24 cellular contexts compared by ENCODE assay signal in genomic region chr22:32995335-32995734, GRCh38.
"Had no signal": no experiment of that assay in that cellular context is flagged by ENCODE, and none has a peak within 500 bp of the region (broad histone marks: within the 10 kb centered on the region; RNA-seq: fewer than 3 reads in every experiment).

No MANE protein-coding gene starts in this region.

- H3K27ac ChIP-seq: pancreas, prostate gland had no signal

- H3K4me1 ChIP-seq: pancreas, prostate gland had no signal

- H3K36me3 ChIP-seq: pancreas, prostate gland, spleen had no signal

- H3K4me3 Mint-ChIP-seq: activated CD4-positive, alpha-beta memory T cell treated with anti-CD3 and anti-CD28 coated beads for 36 hours; activated CD4-positive, alpha-beta T cell treated with anti-CD3 and anti-CD28 coated beads, Interleukin-2, amount 10 ng/mL, durations not matched to agents 24 days and 14 days; nephron had no signal

- H3K9me3 ChIP-seq: mucosa of descending colon, pancreas, prostate gland, spleen had no signal

- H3K27me3 Mint-ChIP-seq: activated CD4-positive, alpha-beta memory T cell treated with anti-CD3 and anti-CD28 coated beads for 36 hours; activated CD4-positive, alpha-beta T cell treated with anti-CD3 and anti-CD28 coated beads, Interleukin-2, amount 10 ng/mL, durations not matched to agents 24 days and 14 days had no signal

- H3K9me3 Mint-ChIP-seq: activated CD4-positive, alpha-beta memory T cell treated with anti-CD3 and anti-CD28 coated beads for 36 hours; activated CD4-positive, alpha-beta T cell treated with anti-CD3 and anti-CD28 coated beads, Interleukin-2, amount 10 ng/mL, durations not matched to agents 24 days and 14 days; nephron had no signal

- DNase-seq: activated CD4-positive, alpha-beta memory T cell treated with anti-CD3 and anti-CD28 coated beads for 36 hours; activated CD4-positive, alpha-beta T cell treated with anti-CD3 and anti-CD28 coated beads, Interleukin-2, amount 10 ng/mL, durations not matched to agents 24 days and 14 days; activated CD4-positive, CD25-positive, alpha-beta regulatory T cell treated with anti-CD3 and anti-CD28 coated beads, Interleukin-2, amount 50 U/mL, for 72 hours; activated CD8-positive, alpha-beta memory T cell treated with anti-CD3 and anti-CD28 coated beads, Interleukin-2, amount 50 U/mL, for 4 hours; activated gamma-delta T cell treated with Interleukin-2 at 50 U/mL for 16 hours; activated naive CD4-positive, alpha-beta T cell treated with anti-CD3 and anti-CD28 coated beads, Interleukin-2, amount 50 U/mL, for 16 hours; activated T-cell treated with anti-CD3 and anti-CD28 coated beads, Interleukin-2, amount 50 U/mL, for 1 hour; cerebellar nuclear complex; effector memory CD4-positive, alpha-beta T cell; erythroblast; foreskin fibroblast; kidney; mucosa of descending colon; pancreas; spleen; stimulated activated CD4-positive, alpha-beta T cell treated with anti-CD3 and anti-CD28 coated beads, Interleukin-2, amount 100 ng/mL, for 48 hours; stimulated activated naive CD8-positive, alpha-beta T cell treated with anti-CD3 and anti-CD28 coated beads, Interleukin-15, Interleukin-2, amounts not matched to agents 100 U/mL and 50 U/mL, for 24 hours; T-helper 2 cell had no signal

- H3K27me3 ChIP-seq: dorsolateral prefrontal cortex, pancreas, spleen had no signal

- H3K27ac Mint-ChIP-seq: activated CD4-positive, alpha-beta memory T cell treated with anti-CD3 and anti-CD28 coated beads for 36 hours; activated CD4-positive, alpha-beta T cell treated with anti-CD3 and anti-CD28 coated beads, Interleukin-2, amount 10 ng/mL, durations not matched to agents 24 days and 14 days had no signal

- H3K36me3 Mint-ChIP-seq: activated CD4-positive, alpha-beta memory T cell treated with anti-CD3 and anti-CD28 coated beads for 36 hours had no signal

- H3K4me1 Mint-ChIP-seq: activated CD4-positive, alpha-beta T cell treated with anti-CD3 and anti-CD28 coated beads, Interleukin-2, amount 10 ng/mL, durations not matched to agents 24 days and 14 days had no signal

- H3K4me3 ChIP-seq: coronary artery, dorsolateral prefrontal cortex, lung, mucosa of descending colon, pancreas, prostate gland, spleen had no signal

- ATAC-seq: mucosa of descending colon; pancreas; SK-N-SH treated with all-trans-retinoic acid at 6 μM for 48 hours; stimulated activated naive CD8-positive, alpha-beta T cell treated with anti-CD3 and anti-CD28 coated beads, Interleukin-15, Interleukin-2, amounts not matched to agents 100 U/mL and 50 U/mL, for 24 hours had no signal
